Comparison of ENCODE assay signal across 13 cellular contexts in the genomic region with DNA sequence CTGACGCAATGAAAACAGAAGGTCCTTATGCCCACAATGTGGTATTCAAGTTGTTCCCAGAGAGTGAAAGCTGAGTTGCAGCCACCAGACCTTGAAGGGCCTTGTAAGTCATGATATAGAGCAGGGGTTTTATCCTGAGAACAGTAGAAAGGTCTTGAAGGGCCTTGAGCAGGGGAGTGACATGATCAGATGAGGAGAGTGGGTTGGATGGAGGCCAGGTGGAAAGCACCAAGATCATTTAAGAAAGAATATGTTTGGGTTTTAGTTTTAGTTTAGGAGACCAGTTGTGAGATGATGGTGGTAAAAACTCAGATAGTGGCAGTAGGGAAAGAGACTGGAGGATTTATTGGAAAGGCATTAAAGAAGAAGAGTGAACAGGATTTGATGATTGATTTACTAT.
"Had no signal": no experiment of that assay in that cellular context is flagged by ENCODE, and none has a peak within 500 bp of the region (broad histone marks: within the 10 kb centered on the region; RNA-seq: fewer than 3 reads in every experiment).

No MANE protein-coding gene starts in this region.

- H3K27ac ChIP-seq: gastroesophageal sphincter, neutrophil, skin epidermis had no signal

- H3K27ac Mint-ChIP-seq: activated naive CD4-positive, alpha-beta T cell treated with anti-CD3 and anti-CD28 coated beads, Interleukin-2, amount 10 ng/mL, durations not matched to agents 7 days and 5 days; activated T-helper 2 cell treated with anti-CD3 and anti-CD28 coated beads, Interferon-gamma antibody, Interleukin-2, Interleukin-4, amounts not matched to agents 10 μg/mL and 5 μg/mL and 100 μg/mL, durations not matched to agents 14 hours and 24 hours and 36 hours; effector memory CD8-positive, alpha-beta T cell; naive thymus-derived CD4-positive, alpha-beta T cell; T-helper 2 cell treated with Interferon-gamma antibody and Interleukin-4, amounts not matched to agents 5 μg/mL and 100 μg/mL, for 36 hours had no signal

- H3K4me3 Mint-ChIP-seq: activated naive CD4-positive, alpha-beta T cell treated with anti-CD3 and anti-CD28 coated beads, Interleukin-2, amount 10 ng/mL, durations not matched to agents 7 days and 5 days; effector memory CD8-positive, alpha-beta T cell; naive thymus-derived CD4-positive, alpha-beta T cell; T-helper 2 cell treated with Interferon-gamma antibody and Interleukin-4, amounts not matched to agents 5 μg/mL and 100 μg/mL, for 36 hours had no signal

- H3K36me3 ChIP-seq: gastroesophageal sphincter, neutrophil had no signal

- DNase-seq: activated CD4-positive, CD25-positive, alpha-beta regulatory T cell treated with anti-CD3 and anti-CD28 coated beads, Interleukin-2, amount 50 U/mL, for 72 hours; activated naive CD4-positive, alpha-beta T cell treated with anti-CD3 and anti-CD28 coated beads, Interleukin-2, amount 10 ng/mL, durations not matched to agents 7 days and 5 days; activated T-cell treated with anti-CD3 and anti-CD28 coated beads for 4 hours; central memory CD4-positive, alpha-beta T cell; effector memory CD8-positive, alpha-beta T cell; naive thymus-derived CD4-positive, alpha-beta T cell; retina; trophoblast cell had no signal

- ATAC-seq: effector memory CD8-positive, alpha-beta T cell; gastroesophageal sphincter; naive thymus-derived CD4-positive, alpha-beta T cell had no signal

- H3K4me3 ChIP-seq: gastroesophageal sphincter, skin epidermis had no signal

- H3K27me3 ChIP-seq: gastroesophageal sphincter had no signal

- H3K9me3 Mint-ChIP-seq: activated naive CD4-positive, alpha-beta T cell treated with anti-CD3 and anti-CD28 coated beads, Interleukin-2, amount 10 ng/mL, durations not matched to agents 7 days and 5 days; activated T-helper 2 cell treated with anti-CD3 and anti-CD28 coated beads, Interferon-gamma antibody, Interleukin-2, Interleukin-4, amounts not matched to agents 10 μg/mL and 5 μg/mL and 100 μg/mL, durations not matched to agents 14 hours and 24 hours and 36 hours; effector memory CD8-positive, alpha-beta T cell; naive thymus-derived CD4-positive, alpha-beta T cell; T-helper 2 cell treated with Interferon-gamma antibody and Interleukin-4, amounts not matched to agents 5 μg/mL and 100 μg/mL, for 36 hours had no signal

- H3K9me3 ChIP-seq: gastroesophageal sphincter, neutrophil had no signal
